Comparison of ENCODE assay signal across 1 cellular context in genomic region chr12:129773170-129773493, GRCh38.
TF ChIP-seq lines count a peak whose summit lies in the region.

No MANE protein-coding gene starts in this region.

TF ChIP-seq in H1, 55 proteins besides CTCF, POLR2A, EP300 and RAD21 (continued from another document):
- TF ChIP-seq, protein P1, sequence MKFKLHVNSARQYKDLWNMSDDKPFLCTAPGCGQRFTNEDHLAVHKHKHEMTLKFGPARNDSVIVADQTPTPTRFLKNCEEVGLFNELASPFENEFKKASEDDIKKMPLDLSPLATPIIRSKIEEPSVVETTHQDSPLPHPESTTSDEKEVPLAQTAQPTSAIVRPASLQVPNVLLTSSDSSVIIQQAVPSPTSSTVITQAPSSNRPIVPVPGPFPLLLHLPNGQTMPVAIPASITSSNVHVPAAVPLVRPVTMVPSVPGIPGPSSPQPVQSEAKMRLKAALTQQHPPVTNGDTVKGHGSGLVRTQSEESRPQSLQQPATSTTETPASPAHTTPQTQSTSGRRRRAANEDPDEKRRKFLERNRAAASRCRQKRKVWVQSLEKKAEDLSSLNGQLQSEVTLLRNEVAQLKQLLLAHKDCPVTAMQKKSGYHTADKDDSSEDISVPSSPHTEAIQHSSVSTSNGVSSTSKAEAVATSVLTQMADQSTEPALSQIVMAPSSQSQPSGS (IDR thresholded peaks at IDR 0.05; ENCODE audit: low read length): no peak
- no peak for TF ChIP-seq SP4 (IDR thresholded peaks at IDR 0.05; ENCODE audit: low read length)
- no peak for TF ChIP-seq SP1 (IDR thresholded peaks at IDR 0.05; ENCODE audit: low read depth, low read length)
- no peak for TF ChIP-seq POU5F1 (IDR thresholded peaks at IDR 0.05; ENCODE audit: low read depth, low read length)
- TF ChIP-seq POLR2AphosphoS5 (IDR thresholded peaks at IDR 0.05; ENCODE audit: low read depth, low read length): no peak
- no peak for TF ChIP-seq MAX (IDR thresholded peaks at IDR 0.05)
- no peak for TF ChIP-seq RBBP5 (IDR thresholded peaks at IDR 0.05; ENCODE audit: borderline replicate concordance, low read depth, low read length)
- no peak for TF ChIP-seq NANOG (IDR thresholded peaks at IDR 0.05; ENCODE audit: insufficient read depth, low read depth, low read length, poor library complexity, severe bottlenecking)
- no peak for TF ChIP-seq SIX5 (IDR thresholded peaks at IDR 0.05; ENCODE audit: low read depth, low read length)
